ENCODE assay signal across 2 cellular contexts in the genomic region with DNA sequence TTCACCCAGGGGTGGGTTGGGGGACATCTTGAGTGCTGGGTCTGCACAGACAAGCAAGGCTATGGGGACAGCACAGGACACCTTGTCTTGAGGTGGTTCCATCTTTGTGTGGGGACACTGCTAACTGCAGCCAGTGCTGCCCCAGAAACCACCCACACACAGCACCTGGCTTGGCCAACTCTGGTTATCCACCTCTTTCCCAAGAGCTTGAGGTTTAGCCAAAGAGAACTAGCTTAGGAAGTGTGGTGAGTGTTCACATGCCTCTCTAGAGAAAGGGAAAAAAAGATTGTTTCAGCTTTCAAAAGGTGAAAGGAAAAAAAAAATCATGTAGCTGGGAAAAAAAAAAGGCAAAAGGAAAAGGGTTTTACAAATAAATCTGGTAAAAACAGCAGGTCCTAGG.
TF ChIP-seq lines count a peak whose summit lies in the region.

No MANE protein-coding gene starts in this region.

TF ChIP-seq in HCT116, 20 proteins besides CTCF, POLR2A, EP300 and RAD21:
- TF ChIP-seq CEBPB (IDR thresholded peaks at IDR 0.05; ENCODE audit: low read depth) = no peak

TF ChIP-seq in endothelial cell of umbilical vein, 7 proteins besides CTCF, POLR2A, EP300 and RAD21:
- no peak for TF ChIP-seq EZH2 (IDR thresholded peaks at IDR 0.05; ENCODE audit: borderline replicate concordance, low read depth, low read length, severe bottlenecking)
- TF ChIP-seq JUN (IDR thresholded peaks at IDR 0.05; ENCODE audit: borderline replicate concordance, insufficient read depth, insufficient read length, low read depth) = no peak
- no peak for TF ChIP-seq GATA2 (IDR thresholded peaks at IDR 0.05; ENCODE audit: insufficient read depth, insufficient read length, low read depth, low read length)
- TF ChIP-seq FOS (IDR thresholded peaks at IDR 0.05; ENCODE audit: borderline replicate concordance, insufficient read depth, low read length) = no peak
- no peak for TF ChIP-seq POLR2AphosphoS5 (IDR thresholded peaks at IDR 0.05; ENCODE audit: insufficient read depth, low read depth, low read length)
- TF ChIP-seq MYC (IDR thresholded peaks at IDR 0.05; ENCODE audit: low read depth, low read length) = no peak
